14 cellular contexts compared by ENCODE assay signal in genomic region chr5:107012371-107012770, GRCh38.
A peak's percentile ranks its signal among the peaks of the same experiment; 100 is the strongest.
DNase-seq lines count a peak whose midpoint lies in the region; ATAC-seq and TF ChIP-seq lines count a peak whose summit lies in the region.
"Had no signal": no experiment of that assay in that cellular context is flagged by ENCODE, and none has a peak within 500 bp of the region (broad histone marks: within the 10 kb centered on the region; RNA-seq: fewer than 3 reads in every experiment).

No MANE protein-coding gene starts in this region.

- no peaks in the 10 kb centered on the region for H3K4me1 Mint-ChIP-seq in activated naive CD4-positive, alpha-beta T cell treated with anti-CD3 and anti-CD28 coated beads, Interleukin-2, amount 10 ng/mL, durations not matched to agents 7 days and 5 days
- H3K4me1 Mint-ChIP-seq: B cell had no signal

- no peaks in the 10 kb centered on the region for H3K9me3 Mint-ChIP-seq in activated naive CD4-positive, alpha-beta T cell treated with anti-CD3 and anti-CD28 coated beads, Interleukin-2, amount 10 ng/mL, durations not matched to agents 7 days and 5 days
- H3K9me3 Mint-ChIP-seq: GM23338 had no signal

- H3K4me3 ChIP-seq in PC-3 (ENCODE audit: low read length) (no peak overlapping the region), left lung (no peak overlapping the region), psoas muscle (no peak overlapping the region)
- H3K4me3 ChIP-seq: BLaER1 treated with 17β-estradiol and CSF1 and Interleukin-3, amounts not matched to agents 10 nM and 100 nM; GM23338 had no signal

- H3K36me3 Mint-ChIP-seq in activated naive CD4-positive, alpha-beta T cell treated with anti-CD3 and anti-CD28 coated beads, Interleukin-2, amount 10 ng/mL, durations not matched to agents 7 days and 5 days, result no peaks in the 10 kb centered on the region
- H3K36me3 Mint-ChIP-seq: CD8-positive, alpha-beta T cell had no signal

- no peaks in the 10 kb centered on the region for H3F3A ChIP-seq in PC-3 (ENCODE audit: low read length, unreplicated experiment)

- WGBS in psoas muscle, 3 donors, result 89 to 91% (median 89%) methylated on average over 10 of the region's 10 CpGs

- H4K20me1 ChIP-seq in PC-3 (ENCODE audit: low read length), result no peaks in the 10 kb centered on the region
- H4K20me1 ChIP-seq: BLaER1 treated with 17β-estradiol and CSF1 and Interleukin-3, amounts not matched to agents 10 nM and 100 nM had no signal

- H3K79me2 ChIP-seq in PC-3 (ENCODE audit: low read length), result no peaks in the 10 kb centered on the region

- TF ChIP-seq CTCF in PC-3 (conservative IDR thresholded peaks at IDR 0.05; ENCODE audit: low read depth, low read length) (no peak), left lung (IDR thresholded peaks at IDR 0.05) (no peak), psoas muscle (IDR thresholded peaks at IDR 0.05) (no peak)

- H3K36me3 ChIP-seq in PC-3 (ENCODE audit: low read depth, low read length), result no peaks in the 10 kb centered on the region
- H3K36me3 ChIP-seq in left lung, result no peaks in the 10 kb centered on the region
- no peaks in the 10 kb centered on the region for H3K36me3 ChIP-seq in psoas muscle (ENCODE audit: insufficient read depth in 1 of 2, low read depth in 1 of 2)
- H3K36me3 ChIP-seq: BLaER1 treated with 17β-estradiol and CSF1 and Interleukin-3, amounts not matched to agents 10 nM and 100 nM had no signal

- no peak overlapping the region for H3K4me3 Mint-ChIP-seq in activated naive CD4-positive, alpha-beta T cell treated with anti-CD3 and anti-CD28 coated beads, Interleukin-2, amount 10 ng/mL, durations not matched to agents 7 days and 5 days
- H3K4me3 Mint-ChIP-seq: B cell; CD8-positive, alpha-beta T cell; GM23338 had no signal

- H3K27me3 ChIP-seq in PC-3 (ENCODE audit: low read length) (0 out of 2 replicates have a peak, but pooled peaks cover 5% of the 10 kb centered on the region), left lung (no peaks in the 10 kb centered on the region), psoas muscle (ENCODE audit: insufficient read depth in 3 of 3, low read length in 2 of 3) (no peaks in the 10 kb centered on the region)
- H3K27me3 ChIP-seq: BLaER1 treated with 17β-estradiol and CSF1 and Interleukin-3, amounts not matched to agents 10 nM and 100 nM had no signal

- H3K9me2 ChIP-seq in PC-3 (replicated peaks; ENCODE audit: low read length), result no peaks in the 10 kb centered on the region

- POLR2A ChIA-PET in PC-3 (lab: Charles Lee; ENCODE audit: unreplicated experiment), result no interaction called here

- H3K4me2 ChIP-seq in PC-3 (ENCODE audit: low read length), result no peak overlapping the region
- H3K4me2 ChIP-seq: BLaER1 treated with 17β-estradiol and CSF1 and Interleukin-3, amounts not matched to agents 10 nM and 100 nM; GM23338 had no signal

- H3K27ac ChIP-seq in PC-3 (ENCODE audit: low read length) (no peak overlapping the region), left lung (no peak overlapping the region), psoas muscle (no peak overlapping the region)
- H3K27ac ChIP-seq: BLaER1 treated with 17β-estradiol and CSF1 and Interleukin-3, amounts not matched to agents 10 nM and 100 nM had no signal

- no peak overlapping the region for H2AFZ ChIP-seq in PC-3 (ENCODE audit: low read length)
- H2AFZ ChIP-seq: GM23338 had no signal

- no peaks in the 10 kb centered on the region for H3K27me3 Mint-ChIP-seq in activated naive CD4-positive, alpha-beta T cell treated with anti-CD3 and anti-CD28 coated beads, Interleukin-2, amount 10 ng/mL, durations not matched to agents 7 days and 5 days
- H3K27me3 Mint-ChIP-seq: B cell had no signal

- intact Hi-C loops in PC-3 (cut with micrococcal nuclease) (no loop called here), left lung (cut with DNase I) (no loop called here), psoas muscle (cut with DNase I) (no loop called here)

- no TSS peak for BruUV-seq in PC-3 (replicated peaks; lab: Mats Ljungman, UMichigan)

- no peak overlapping the region for H3K27ac Mint-ChIP-seq in activated naive CD4-positive, alpha-beta T cell treated with anti-CD3 and anti-CD28 coated beads, Interleukin-2, amount 10 ng/mL, durations not matched to agents 7 days and 5 days
- H3K27ac Mint-ChIP-seq: B cell; CD8-positive, alpha-beta T cell; GM23338 had no signal

- no peaks in the 10 kb centered on the region for H3K4me1 ChIP-seq in PC-3 (ENCODE audit: insufficient read depth, low read length)
- no peaks in the 10 kb centered on the region for H3K4me1 ChIP-seq in left lung
- no peaks in the 10 kb centered on the region for H3K4me1 ChIP-seq in psoas muscle
- H3K4me1 ChIP-seq: BLaER1 treated with 17β-estradiol and CSF1 and Interleukin-3, amounts not matched to agents 10 nM and 100 nM had no signal

- CTCF ChIA-PET in PC-3 (lab: Charles Lee), result no interaction called here
- CTCF ChIA-PET in activated naive CD4-positive, alpha-beta T cell treated with anti-CD3 and anti-CD28 coated beads, Interleukin-2, amount 10 ng/mL, durations not matched to agents 7 days and 5 days (lab: Charles Lee), result no interaction called here

- no peak overlapping the region for H3K9ac ChIP-seq in PC-3 (ENCODE audit: low read length)
- H3K9ac ChIP-seq: BLaER1 treated with 17β-estradiol and CSF1 and Interleukin-3, amounts not matched to agents 10 nM and 100 nM had no signal

- ATAC-seq in PC-3 (no peak), left lung (peak; percentile 32), psoas muscle (no peak), esophagus mucosa (no peak)
- ATAC-seq: CD8-positive, alpha-beta T cell; GM23338 had no signal

- DNase-seq in NCI-H510A treated with DMSO at 0.1 percent for 48 hours (lab: John Stamatoyannopoulos, UW) (peak; percentile 25), NCI-H510A (lab: John Stamatoyannopoulos, UW) (no peak), PC-3 (peak; percentile 0), left lung (peak in 1 of 2 donors; percentile 49), psoas muscle (no peak)
- no peak for DNase-seq in activated naive CD4-positive, alpha-beta T cell treated with anti-CD3 and anti-CD28 coated beads, Interleukin-2, amount 10 ng/mL, durations not matched to agents 7 days and 5 days
- DNase-seq: Calu3; CD8-positive, alpha-beta T cell; HCEC 1CT; IMR-90 had no signal

- H3K9me3 ChIP-seq in PC-3 (ENCODE audit: low read length), result no peaks in the 10 kb centered on the region
- H3K9me3 ChIP-seq in left lung, result no peaks in the 10 kb centered on the region
- no peaks in the 10 kb centered on the region for H3K9me3 ChIP-seq in psoas muscle
- H3K9me3 ChIP-seq: BLaER1 treated with 17β-estradiol and CSF1 and Interleukin-3, amounts not matched to agents 10 nM and 100 nM had no signal

Comparison
In these comparisons a context has a peak if more than half of its experiments do, and no peak if none do; other contexts are left out.
1. DNase-seq: peak in NCI-H510A treated with DMSO at 0.1 percent for 48 hours (single experiment) and PC-3 (single experiment); none in NCI-H510A (single experiment), activated naive CD4-positive, alpha-beta T cell treated with anti-CD3 and anti-CD28 coated beads, Interleukin-2, amount 10 ng/mL, durations not matched to agents 7 days and 5 days (single experiment) and psoas muscle (0 of 2).